Comparison of ENCODE assay signal across 35 cellular contexts in genomic region chr6:151384151-151384550, GRCh38. TPM values are rescaled to one million over a fixed set of nuclear protein-coding genes. Genes with fewer than 3 reads are reported as not detected.
DNase-seq lines count a peak whose midpoint lies in the region; ATAC-seq and TF ChIP-seq lines count a peak whose summit lies in the region.
"Had no signal": no experiment of that assay in that cellular context is flagged by ENCODE, and none has a peak within 500 bp of the region (broad histone marks: within the 10 kb centered on the region; RNA-seq: fewer than 3 reads in every experiment).

No MANE protein-coding gene starts in this region.

- intact Hi-C loops in activated CD4-positive, alpha-beta memory T cell treated with anti-CD3 and anti-CD28 coated beads for 36 hours (cut with micrococcal nuclease) = no loop called here
- intact Hi-C loops in CD4-positive, alpha-beta T cell (cut with DNase I, micrococcal nuclease) = loop anchor here in 1 of 2 experiments (2.0 to 10.0 kb wide), 4 partner anchors 13 to 1839 kb away; partner anchors contain the start of genes FBXO5 and PPIL4
- intact Hi-C loops in naive thymus-derived CD4-positive, alpha-beta T cell (cut with micrococcal nuclease) = no loop called here
- intact Hi-C loops in Right ventricle myocardium inferior (cut with DNase I) = no loop called here

- CTCF ChIA-PET in activated CD4-positive, alpha-beta memory T cell treated with anti-CD3 and anti-CD28 coated beads, Interleukin-2, amount 10 ng/mL, durations not matched to agents 7 days and 5 days (lab: Charles Lee) = no interaction called here
- CTCF ChIA-PET in activated CD4-positive, alpha-beta memory T cell treated with anti-CD3 and anti-CD28 coated beads for 36 hours (lab: Charles Lee) = interaction anchor here (0.9 kb wide), 1 partner anchor 10 kb away, joined by 3 read pairs; no protein-coding TSS in a partner anchor
- CTCF ChIA-PET in CD4-positive, alpha-beta T cell (lab: Charles Lee) = no interaction called here
- CTCF ChIA-PET in T-cell (lab: Charles Lee) = no interaction called here
- CTCF ChIA-PET in naive thymus-derived CD4-positive, alpha-beta T cell (lab: Charles Lee) = no interaction called here

- no peak overlapping the region for H3K27ac ChIP-seq in CD4-positive, alpha-beta T cell (ENCODE audit: low read depth, low read length)
- no peak overlapping the region for H3K27ac ChIP-seq in naive thymus-derived CD4-positive, alpha-beta T cell (ENCODE audit: low read depth, low read length)
- H3K27ac ChIP-seq: ascending aorta, colonic mucosa, epithelial cell of prostate, neural progenitor cell, pancreas, PC-9, thoracic aorta, WERI-Rb-1 had no signal

- H3K4me3 ChIP-seq in naive thymus-derived CD4-positive, alpha-beta T cell (ENCODE audit: low read length) = no peak overlapping the region
- H3K4me3 ChIP-seq: ascending aorta, colonic mucosa, lung, neural progenitor cell, pancreas, PC-9, skin epidermis, thoracic aorta had no signal

- no peak for DNase-seq in activated CD4-positive, alpha-beta memory T cell treated with anti-CD3 and anti-CD28 coated beads, Interleukin-2, amount 10 ng/mL, durations not matched to agents 7 days and 5 days
- no peak for DNase-seq in activated CD4-positive, alpha-beta memory T cell treated with anti-CD3 and anti-CD28 coated beads for 36 hours
- DNase-seq in CD4-positive, alpha-beta T cell = no peak
- DNase-seq in T-cell (no peak), Right ventricle myocardium inferior (ENCODE audit: missing footprints) (no peak), NCI-H2171 (lab: John Stamatoyannopoulos, UW) (no peak)
- no peak for DNase-seq in naive thymus-derived CD4-positive, alpha-beta T cell
- DNase-seq: activated CD4-positive, alpha-beta T cell treated with anti-CD3 and anti-CD28 coated beads, Interleukin-2, amount 50 U/mL, for 48 hours; activated gamma-delta T cell treated with Interleukin-2 at 50 U/mL for 16 hours; activated T-cell treated with anti-CD3 and anti-CD28 coated beads for 4 hours; AML-193; colonic mucosa; DMS 273 treated with DMSO at 0.1 percent for 48 hours; effector CD8-positive, alpha-beta T cell; HFFc6; hippocampal formation; IMR-90; MV-4-11; NCI-H1436; NCI-H2081; NCI-H2227 treated with DMSO at 0.1 percent for 48 hours; NCI-H526; NK-92 treated with Interleukin-12 subunit alpha and Interleukin-12 subunit beta, amount 100 ng/mL, for 24 hours; pancreas; PC-9; Right ventricle myocardium superior; stimulated activated naive CD8-positive, alpha-beta T cell treated with anti-CD3 and anti-CD28 coated beads, Interleukin-15, amount 100 ng/mL, for 72 hours; T1000; WERI-Rb-1 had no signal

- TF ChIP-seq CTCF in CD4-positive, alpha-beta T cell (IDR thresholded peaks at IDR 0.05) = no peak

- POLR2A ChIA-PET in activated CD4-positive, alpha-beta memory T cell treated with anti-CD3 and anti-CD28 coated beads, Interleukin-2, amount 10 ng/mL, durations not matched to agents 7 days and 5 days (lab: Charles Lee) = interaction anchor here (2.8 kb wide), 1 partner anchor 10 kb away, joined by 15 read pairs; no protein-coding TSS in a partner anchor
- POLR2A ChIA-PET in activated CD4-positive, alpha-beta memory T cell treated with anti-CD3 and anti-CD28 coated beads for 36 hours (lab: Charles Lee) = no interaction called here
- POLR2A ChIA-PET in CD4-positive, alpha-beta T cell (lab: Charles Lee) = interaction anchor here (0.9 kb wide), 1 partner anchor 68 kb away, joined by 3 read pairs; the partner anchor contains the start of gene RMND1
- POLR2A ChIA-PET in T-cell (lab: Charles Lee) = no interaction called here
- POLR2A ChIA-PET in naive thymus-derived CD4-positive, alpha-beta T cell (lab: Charles Lee) = interaction anchor here (0.9 to 1.3 kb wide), 3 partner anchors 10 to 18 kb away, joined by 3 to 5 read pairs (median 3); no protein-coding TSS in a partner anchor

- peaks cover 73% of the 10 kb centered on the region for H3K4me1 Mint-ChIP-seq in activated CD4-positive, alpha-beta memory T cell treated with anti-CD3 and anti-CD28 coated beads, Interleukin-2, amount 10 ng/mL, durations not matched to agents 7 days and 5 days
- H3K4me1 Mint-ChIP-seq in activated CD4-positive, alpha-beta memory T cell treated with anti-CD3 and anti-CD28 coated beads for 36 hours (ENCODE audit: low read depth) = peaks cover 63% of the 10 kb centered on the region
- H3K4me1 Mint-ChIP-seq in CD4-positive, alpha-beta T cell (ENCODE audit: low read depth) = peaks cover 76% of the 10 kb centered on the region
- peaks cover 62 to 72% (median 71%) of the 10 kb centered on the region in 3 donors for H3K4me1 Mint-ChIP-seq in T-cell
- peaks cover 31 to 82% (median 69%) of the 10 kb centered on the region in 7 donors for H3K4me1 Mint-ChIP-seq in naive thymus-derived CD4-positive, alpha-beta T cell

- H3K9me3 ChIP-seq in CD4-positive, alpha-beta T cell (ENCODE audit: control insufficient read depth, low read length) = no peaks in the 10 kb centered on the region
- H3K9me3 ChIP-seq in naive thymus-derived CD4-positive, alpha-beta T cell (ENCODE audit: control insufficient read depth in 2 of 3, low read length in 3 of 3) = no peaks in the 10 kb centered on the region
- H3K9me3 ChIP-seq: ascending aorta, colonic mucosa, pancreas, thoracic aorta had no signal

- no peak for ATAC-seq in CD4-positive, alpha-beta T cell (ENCODE audit: poor library complexity)
- no peak for ATAC-seq in T-cell (replicated peaks in 1 of 4)
- ATAC-seq in naive thymus-derived CD4-positive, alpha-beta T cell = no peak
- no peak for ATAC-seq in Right ventricle myocardium inferior
- ATAC-seq: pancreas; stimulated activated naive CD8-positive, alpha-beta T cell treated with anti-CD3 and anti-CD28 coated beads, Interleukin-15, amount 100 ng/mL, for 72 hours had no signal

- peaks cover 24 to 46% of the 10 kb centered on the region in 2 donors for H3K4me1 ChIP-seq in naive thymus-derived CD4-positive, alpha-beta T cell (ENCODE audit: control insufficient read depth in 2 of 2, insufficient read depth in 2 of 2, low read length in 2 of 2)
- H3K4me1 ChIP-seq: colonic mucosa had no signal

- peaks cover 34% of the 10 kb centered on the region for H3K36me3 Mint-ChIP-seq in activated CD4-positive, alpha-beta memory T cell treated with anti-CD3 and anti-CD28 coated beads, Interleukin-2, amount 10 ng/mL, durations not matched to agents 7 days and 5 days (ENCODE audit: low read depth)
- H3K36me3 Mint-ChIP-seq in activated CD4-positive, alpha-beta memory T cell treated with anti-CD3 and anti-CD28 coated beads for 36 hours = peaks cover 8% of the 10 kb centered on the region
- peaks cover 9% of the 10 kb centered on the region for H3K36me3 Mint-ChIP-seq in CD4-positive, alpha-beta T cell (ENCODE audit: low read depth)
- peaks cover 10% of the 10 kb centered on the region for H3K36me3 Mint-ChIP-seq in T-cell
- H3K36me3 Mint-ChIP-seq in naive thymus-derived CD4-positive, alpha-beta T cell = peaks cover 6 to 11% (median 8%) of the 10 kb centered on the region in 5 donors

- peaks cover 0 to 6% (median 0%) of the 10 kb centered on the region in 3 experiments for H3K36me3 ChIP-seq in naive thymus-derived CD4-positive, alpha-beta T cell (ENCODE audit: control insufficient read depth in 2 of 3, insufficient read depth in 3 of 3, low read length in 3 of 3)
- H3K36me3 ChIP-seq: ascending aorta, colonic mucosa, neural progenitor cell, pancreas, thoracic aorta had no signal

- no peaks in the 10 kb centered on the region for H3K9me3 Mint-ChIP-seq in activated CD4-positive, alpha-beta memory T cell treated with anti-CD3 and anti-CD28 coated beads, Interleukin-2, amount 10 ng/mL, durations not matched to agents 7 days and 5 days
- no peaks in the 10 kb centered on the region for H3K9me3 Mint-ChIP-seq in activated CD4-positive, alpha-beta memory T cell treated with anti-CD3 and anti-CD28 coated beads for 36 hours
- no peaks in the 10 kb centered on the region for H3K9me3 Mint-ChIP-seq in CD4-positive, alpha-beta T cell
- no peaks in the 10 kb centered on the region for H3K9me3 Mint-ChIP-seq in T-cell
- no peaks in the 10 kb centered on the region for H3K9me3 Mint-ChIP-seq in naive thymus-derived CD4-positive, alpha-beta T cell
- H3K9me3 Mint-ChIP-seq: HFFc6; neural progenitor cell; stimulated activated naive CD8-positive, alpha-beta T cell treated with anti-CD3 and anti-CD28 coated beads, Interleukin-15, amount 100 ng/mL, for 72 hours had no signal

- H3K27me3 Mint-ChIP-seq in activated CD4-positive, alpha-beta memory T cell treated with anti-CD3 and anti-CD28 coated beads, Interleukin-2, amount 10 ng/mL, durations not matched to agents 7 days and 5 days = no peaks in the 10 kb centered on the region
- no peaks in the 10 kb centered on the region for H3K27me3 Mint-ChIP-seq in activated CD4-positive, alpha-beta memory T cell treated with anti-CD3 and anti-CD28 coated beads for 36 hours
- no peaks in the 10 kb centered on the region for H3K27me3 Mint-ChIP-seq in CD4-positive, alpha-beta T cell
- no peaks in the 10 kb centered on the region for H3K27me3 Mint-ChIP-seq in T-cell
- H3K27me3 Mint-ChIP-seq in naive thymus-derived CD4-positive, alpha-beta T cell = no peaks in the 10 kb centered on the region
- H3K27me3 Mint-ChIP-seq: stimulated activated naive CD8-positive, alpha-beta T cell treated with anti-CD3 and anti-CD28 coated beads, Interleukin-15, amount 100 ng/mL, for 72 hours had no signal

- H3K27ac Mint-ChIP-seq in activated CD4-positive, alpha-beta memory T cell treated with anti-CD3 and anti-CD28 coated beads, Interleukin-2, amount 10 ng/mL, durations not matched to agents 7 days and 5 days = peak overlapping the region; percentile 7
- H3K27ac Mint-ChIP-seq in activated CD4-positive, alpha-beta memory T cell treated with anti-CD3 and anti-CD28 coated beads for 36 hours = no peak overlapping the region
- H3K27ac Mint-ChIP-seq in CD4-positive, alpha-beta T cell = peak overlapping the region; percentile 66
- H3K27ac Mint-ChIP-seq in T-cell = peak overlapping the region; percentile 50 to 77
- peak overlapping the region; percentile 7 to 94 (median 49) for H3K27ac Mint-ChIP-seq in naive thymus-derived CD4-positive, alpha-beta T cell
- H3K27ac Mint-ChIP-seq: HFFc6, neural progenitor cell had no signal

- H3K4me3 Mint-ChIP-seq in activated CD4-positive, alpha-beta memory T cell treated with anti-CD3 and anti-CD28 coated beads, Interleukin-2, amount 10 ng/mL, durations not matched to agents 7 days and 5 days = no peak overlapping the region
- H3K4me3 Mint-ChIP-seq in activated CD4-positive, alpha-beta memory T cell treated with anti-CD3 and anti-CD28 coated beads for 36 hours = no peak overlapping the region
- H3K4me3 Mint-ChIP-seq in CD4-positive, alpha-beta T cell = peak overlapping the region; percentile 13
- peak overlapping the region in 1 of 3 donors; percentile 56 for H3K4me3 Mint-ChIP-seq in T-cell
- peak overlapping the region in 3 of 10 donors; percentile 59 to 72 (median 68) for H3K4me3 Mint-ChIP-seq in naive thymus-derived CD4-positive, alpha-beta T cell
- H3K4me3 Mint-ChIP-seq: HFFc6, neural progenitor cell had no signal

- no peaks in the 10 kb centered on the region for H3K27me3 ChIP-seq in CD4-positive, alpha-beta T cell (ENCODE audit: control insufficient read depth, insufficient read depth, low read length)
- no peaks in the 10 kb centered on the region for H3K27me3 ChIP-seq in naive thymus-derived CD4-positive, alpha-beta T cell (ENCODE audit: control insufficient read depth in 2 of 2, insufficient read depth in 2 of 2, low read length in 2 of 2)
- H3K27me3 ChIP-seq: ascending aorta, colonic mucosa, neural progenitor cell, pancreas had no signal

RNA-seq across cellular contexts. Expression of gene ZBTB2, which starts 7.2 kb away (rescaled TPM):
- 10 to 100 TPM; 23.5 to 23.8 TPM for total RNA-seq in activated CD4-positive, alpha-beta memory T cell treated with anti-CD3 and anti-CD28 coated beads, Interleukin-2, amount 10 ng/mL, durations not matched to agents 7 days and 5 days
- total RNA-seq in activated CD4-positive, alpha-beta memory T cell treated with anti-CD3 and anti-CD28 coated beads for 36 hours = 10 to 100 TPM; 14.0 to 15.6 TPM
- 10 to 100 TPM; 18.6 to 19.1 TPM for total RNA-seq in CD4-positive, alpha-beta T cell
- total RNA-seq in T-cell (10 to 100 TPM; 16.1 to 28.3 (median 27.4) TPM), Right ventricle myocardium inferior (4.5 TPM)
- total RNA-seq in naive thymus-derived CD4-positive, alpha-beta T cell = 10 to 100 TPM; 15.3 to 26.7 (median 25.5) TPM
- polyA plus RNA-seq in naive thymus-derived CD4-positive, alpha-beta T cell = 10 to 100 TPM; 13.8 to 25.7 TPM

Comparison
In these comparisons a context has a peak if more than half of its experiments do, and no peak if none do; other contexts are left out.
1. POLR2A ChIA-PET loops: an anchor here in activated CD4-positive, alpha-beta memory T cell treated with anti-CD3 and anti-CD28 coated beads, Interleukin-2, amount 10 ng/mL, durations not matched to agents 7 days and 5 days (2.8 kb wide), CD4-positive, alpha-beta T cell (0.9 kb wide) and naive thymus-derived CD4-positive, alpha-beta T cell (0.9 to 1.3 kb wide); none called in activated CD4-positive, alpha-beta memory T cell treated with anti-CD3 and anti-CD28 coated beads for 36 hours and T-cell.